ENCODE assay signal across 8 cellular contexts in the genomic region with DNA sequence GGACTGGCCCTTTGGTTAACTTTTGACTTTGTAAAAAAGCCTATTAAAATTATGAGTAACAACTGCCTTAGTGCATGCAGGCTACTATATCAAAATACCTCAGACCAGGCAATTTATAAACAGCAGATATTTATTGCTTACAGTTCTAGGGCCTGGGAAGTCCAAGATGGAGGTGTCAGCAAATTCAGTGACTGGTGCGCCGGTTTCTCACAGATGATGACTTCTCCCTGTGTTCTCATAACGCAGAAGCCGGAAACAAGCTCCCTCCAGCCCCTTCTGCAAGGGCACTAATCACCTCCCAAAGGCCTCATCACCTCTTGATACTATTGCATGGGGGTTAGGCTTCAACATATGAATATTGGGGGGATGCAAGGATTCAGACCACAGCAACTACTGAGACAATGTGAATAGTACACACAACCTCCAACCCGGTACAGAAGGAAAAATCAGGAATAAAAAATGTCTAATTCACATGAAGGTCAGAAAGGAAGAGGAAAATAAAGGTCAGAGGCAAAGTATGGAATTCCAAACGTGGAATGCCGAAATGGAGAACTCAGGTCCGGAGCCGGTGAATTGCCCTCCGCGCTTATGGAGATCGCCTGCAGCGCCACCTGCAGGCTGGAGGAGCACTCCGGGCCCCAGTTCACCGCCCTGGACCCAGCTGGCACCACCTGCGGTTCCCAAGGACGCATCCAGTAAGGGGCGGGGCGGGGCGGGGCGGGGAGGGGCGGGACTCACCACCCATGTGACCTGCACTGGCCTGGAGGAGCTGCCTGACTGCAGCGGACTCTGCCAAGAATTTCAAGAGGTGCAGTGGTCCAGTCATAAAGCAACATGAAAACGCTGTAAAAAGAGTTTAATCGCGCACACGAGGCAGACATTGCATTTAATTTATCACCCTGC.
A peak's percentile ranks its signal among the peaks of the same experiment; 100 is the strongest.
DNase-seq lines count a peak whose midpoint lies in the region; ATAC-seq and TF ChIP-seq lines count a peak whose summit lies in the region.

No MANE protein-coding gene starts in this region.

- H3K27me3 Mint-ChIP-seq in natural killer cell treated with Interleukin-12 subunit alpha and Interleukin-12 subunit beta and Interleukin-15 and Interleukin-18, amount 100 ng/mL, for 72 hours = peaks cover 27 to 42% of the 10 kb centered on the region in 2 donors
- peaks cover 21% of the 10 kb centered on the region for H3K27me3 Mint-ChIP-seq in T-helper 17 cell

- peaks cover 6% of the 10 kb centered on the region for H3K4me1 ChIP-seq in mucosa of descending colon (ENCODE audit: low read depth)

- TF ChIP-seq CTCF in GM12872 (IDR thresholded peaks at IDR 0.05; ENCODE audit: insufficient read depth, low read depth, low read length) (peak; percentile 27; the same call in 1 of the 3 replicates), mucosa of descending colon (IDR thresholded peaks at IDR 0.05) (peak; percentile 76)

- H3K36me3 Mint-ChIP-seq in natural killer cell treated with Interleukin-12 subunit alpha and Interleukin-12 subunit beta and Interleukin-15 and Interleukin-18, amount 100 ng/mL, for 72 hours = peaks cover 10% of the 10 kb centered on the region
- H3K36me3 Mint-ChIP-seq in T-helper 17 cell (ENCODE audit: low read depth) = peaks cover 2% of the 10 kb centered on the region

- peak; percentile 72 for DNase-seq in NCI-H1694 treated with DMSO at 0.1 percent for 48 hours (lab: John Stamatoyannopoulos, UW)
- DNase-seq in cerebellar cortex (ENCODE audit: low spot score) = peak; percentile 19
- DNase-seq in mucosa of descending colon = peak; percentile 83 to 91 (median 86)
- no peak for DNase-seq in NCI-H446 (lab: John Stamatoyannopoulos, UW)
- DNase-seq in natural killer cell treated with Interleukin-12 subunit alpha and Interleukin-12 subunit beta and Interleukin-15 and Interleukin-18, amount 100 ng/mL, for 72 hours (ENCODE audit: low spot score) = no peak
- no peak for DNase-seq in SKM-1 (lab: John Stamatoyannopoulos, UW; ENCODE audit: unreplicated experiment)
- no peak for DNase-seq in T-helper 17 cell

- H3K9me3 ChIP-seq in mucosa of descending colon (no peaks in the 10 kb centered on the region), T-helper 17 cell (ENCODE audit: control insufficient read depth, low read length, poor library complexity, severe bottlenecking) (peaks cover 4% of the 10 kb centered on the region)

- H3K4me3 Mint-ChIP-seq in natural killer cell treated with Interleukin-12 subunit alpha and Interleukin-12 subunit beta and Interleukin-15 and Interleukin-18, amount 100 ng/mL, for 72 hours = no peak overlapping the region
- no peak overlapping the region for H3K4me3 Mint-ChIP-seq in T-helper 17 cell

- peaks cover 0 to 2% of the 10 kb centered on the region in 2 donors for H3K4me1 Mint-ChIP-seq in natural killer cell treated with Interleukin-12 subunit alpha and Interleukin-12 subunit beta and Interleukin-15 and Interleukin-18, amount 100 ng/mL, for 72 hours (ENCODE audit: low read depth in 2 of 2)
- H3K4me1 Mint-ChIP-seq in T-helper 17 cell = peaks cover 4% of the 10 kb centered on the region

- ATAC-seq in mucosa of descending colon = peak; percentile 99
- ATAC-seq in natural killer cell treated with Interleukin-12 subunit alpha and Interleukin-12 subunit beta and Interleukin-15 and Interleukin-18, amount 100 ng/mL, for 72 hours = no peak
- no peak for ATAC-seq in T-helper 17 cell

- H3K9me3 Mint-ChIP-seq in natural killer cell treated with Interleukin-12 subunit alpha and Interleukin-12 subunit beta and Interleukin-15 and Interleukin-18, amount 100 ng/mL, for 72 hours = peaks cover 6% of the 10 kb centered on the region

- no peak overlapping the region for H3K27ac Mint-ChIP-seq in natural killer cell treated with Interleukin-12 subunit alpha and Interleukin-12 subunit beta and Interleukin-15 and Interleukin-18, amount 100 ng/mL, for 72 hours
- no peak overlapping the region for H3K27ac Mint-ChIP-seq in T-helper 17 cell

- intact Hi-C loops in mucosa of descending colon (cut with DNase I, micrococcal nuclease) = no loop called here

- H3K4me3 ChIP-seq in mucosa of descending colon = no peak overlapping the region

- H3K36me3 ChIP-seq in mucosa of descending colon (ENCODE audit: low read depth) = no peaks in the 10 kb centered on the region

Comparison
In these comparisons a context has a peak if more than half of its experiments do, and no peak if none do; other contexts are left out.
1. DNase-seq: peak in NCI-H1694 treated with DMSO at 0.1 percent for 48 hours (single experiment), cerebellar cortex (single experiment) and mucosa of descending colon (3 of 3); none in NCI-H446 (0 of 2), natural killer cell treated with Interleukin-12 subunit alpha and Interleukin-12 subunit beta and Interleukin-15 and Interleukin-18, amount 100 ng/mL, for 72 hours (single experiment), SKM-1 (single experiment) and T-helper 17 cell (0 of 3).